8 cellular contexts compared by ENCODE assay signal in genomic region chr22:19448076-19448607, GRCh38. TPM values are rescaled to one million over a fixed set of nuclear protein-coding genes. Genes with fewer than 3 reads are reported as not detected.
A peak's percentile ranks its signal among the peaks of the same experiment; 100 is the strongest.
DNase-seq lines count a peak whose midpoint lies in the region; ATAC-seq and TF ChIP-seq lines count a peak whose summit lies in the region.

No MANE protein-coding gene starts in this region.

- peak; percentile 35 for ATAC-seq in GM21390 (IDR thresholded peaks at IDR 0.05; ENCODE audit: unreplicated experiment)
- ATAC-seq in thoracic aorta (ENCODE audit: insufficient number of reproducible peaks, low FRiP score, low read depth), result no peak
- no peak for ATAC-seq in HG02588 (IDR thresholded peaks at IDR 0.05; ENCODE audit: unreplicated experiment)

- peak overlapping the region; percentile 95 for H3K4me3 ChIP-seq in Jurkat, Clone E6-1 (ENCODE audit: low read length)
- H3K4me3 ChIP-seq in dorsolateral prefrontal cortex, result peak overlapping the region; percentile 63 to 99 (median 93)
- peak overlapping the region; percentile 80 for H3K4me3 ChIP-seq in lower leg skin (ENCODE audit: low read depth, poor library complexity, severe bottlenecking)
- H3K4me3 ChIP-seq in thoracic aorta, result peak overlapping the region; percentile 97

- H3K36me3 ChIP-seq in thoracic aorta, result peaks cover 14% of the 10 kb centered on the region

- no peak for TF ChIP-seq CTCF in dorsolateral prefrontal cortex (IDR thresholded peaks at IDR 0.05 in 54 of 56, conservative IDR thresholded peaks at IDR 0.05 in 2 of 56; ENCODE audit: low read depth in 1 of 56, partially characterized antibody in 56 of 56)
- TF ChIP-seq CTCF in lower leg skin (IDR thresholded peaks at IDR 0.05), result no peak
- TF ChIP-seq CTCF in thoracic aorta (IDR thresholded peaks at IDR 0.05), result no peak

- TF ChIP-seq POLR2A in lower leg skin (IDR thresholded peaks at IDR 0.05), result no peak

- H3K27me3 ChIP-seq in dorsolateral prefrontal cortex (no peaks in the 10 kb centered on the region), thoracic aorta (replicated peaks; ENCODE audit: insufficient read depth) (no peaks in the 10 kb centered on the region)

- DNase-seq in DMS53 treated with DMSO at 0.1 percent for 48 hours (lab: John Stamatoyannopoulos, UW; ENCODE audit: unreplicated experiment) (peak; percentile 26), SK-N-DZ (ENCODE audit: low spot score) (peak; percentile 78), dorsolateral prefrontal cortex (peak in 3 of 10 donors; percentile 33 to 35 (median 35)), lower leg skin (ENCODE audit: low spot score in 2 of 2) (no peak), thoracic aorta (ENCODE audit: low spot score) (no peak)
- DNase-seq in Jurkat, Clone E6-1 (ENCODE audit: low read depth, low spot score), result no peak

- intact Hi-C loops in dorsolateral prefrontal cortex (cut with DNase I), result loop anchor here in 1 of 2 donors (5.0 to 10.0 kb wide), 3 partner anchors 34 to 271 kb away; partner anchors contain the start of gene SLC25A1
- intact Hi-C loops in lower leg skin (cut with DNase I; ENCODE audit: low total_unique reads), result no loop called here

- H3K27ac ChIP-seq in dorsolateral prefrontal cortex (peak overlapping the region in 58 of 59 donors; percentile 9 to 97 (median 87)), thoracic aorta (peak overlapping the region; percentile 86 to 92)

- peaks cover 19 to 27% of the 10 kb centered on the region in 2 donors for H3K4me1 ChIP-seq in thoracic aorta (ENCODE audit: control insufficient read depth in 1 of 2, low read depth in 2 of 2)

- H3K9me3 ChIP-seq in thoracic aorta, result no peaks in the 10 kb centered on the region

- WGBS in lower leg skin, 2 donors, result 10 to 15% methylated on average over 14 of the region's 14 CpGs

RNA-seq across cellular contexts. Expression of gene C22orf39, which starts 0.6 kb away (rescaled TPM):
- polyA plus RNA-seq in Jurkat, Clone E6-1 (2012; ENCODE audit: insufficient read depth, insufficient read length), result 98.1 TPM
- 109 and 110 TPM in 2 replicates for polyA plus RNA-seq in SK-N-DZ (2014; cell fraction: cytosol; rRNA removed)
- 39.8 and 45.5 TPM in 2 replicates for polyA plus RNA-seq in SK-N-DZ (2014; cell fraction: nucleus; rRNA removed)
- total RNA-seq in dorsolateral prefrontal cortex (10 to 100 TPM; 37.4 to 76.4 (median 59.4) TPM), lower leg skin (10 to 100 TPM; 31.0 to 50.4 (median 42.1) TPM), thoracic aorta (10 to 100 TPM; 59.8 to 67.7 TPM)

RNA-seq across cellular contexts. Expression of gene MRPL40, which starts 15.8 kb away (rescaled TPM):
- 78.2 TPM for polyA plus RNA-seq in Jurkat, Clone E6-1 (2012; ENCODE audit: insufficient read depth, insufficient read length)
- 52.4 and 66.8 TPM in 2 replicates for polyA plus RNA-seq in SK-N-DZ (2014; cell fraction: cytosol; rRNA removed)
- polyA plus RNA-seq in SK-N-DZ (2014; cell fraction: nucleus; rRNA removed), result 42.5 and 50.9 TPM in 2 replicates
- total RNA-seq in dorsolateral prefrontal cortex, result 10 to 100 TPM; 13.6 to 32.2 (median 22.6) TPM
- total RNA-seq in lower leg skin, result 10 to 100 TPM; 19.6 to 33.9 (median 23.4) TPM
- total RNA-seq in thoracic aorta, result 10 to 100 TPM in 1 of 2 donors, 1 to 10 TPM in 1; 6.8 to 19.2 TPM

RNA-seq across cellular contexts. Expression of gene HIRA, which starts 16.6 kb away (rescaled TPM):
- 78.7 TPM for polyA plus RNA-seq in Jurkat, Clone E6-1 (2012; ENCODE audit: insufficient read depth, insufficient read length)
- polyA plus RNA-seq in SK-N-DZ (2014; cell fraction: cytosol; rRNA removed), result 37.0 and 42.3 TPM in 2 replicates
- polyA plus RNA-seq in SK-N-DZ (2014; cell fraction: nucleus; rRNA removed), result 21.7 and 29.1 TPM in 2 replicates
- total RNA-seq in dorsolateral prefrontal cortex (10 to 100 TPM; 19.7 to 44.3 (median 31.0) TPM), lower leg skin (10 to 100 TPM; 11.5 to 21.1 (median 18.2) TPM), thoracic aorta (10 to 100 TPM; 23.8 to 25.7 TPM)

RNA-seq across cellular contexts. Expression of gene UFD1, which starts 30.9 kb away (rescaled TPM):
- polyA plus RNA-seq in Jurkat, Clone E6-1 (2012; ENCODE audit: insufficient read depth, insufficient read length), result 130 TPM
- 95.2 and 95.4 TPM in 2 replicates for polyA plus RNA-seq in SK-N-DZ (2014; cell fraction: cytosol; rRNA removed)
- 64.4 and 79.8 TPM in 2 replicates for polyA plus RNA-seq in SK-N-DZ (2014; cell fraction: nucleus; rRNA removed)
- total RNA-seq in dorsolateral prefrontal cortex (10 to 100 TPM; 26.9 to 61.3 (median 37.7) TPM), lower leg skin (10 to 100 TPM; 21.9 to 40.9 (median 34.5) TPM), thoracic aorta (10 to 100 TPM; 32.0 to 32.5 TPM)

RNA-seq across cellular contexts. Expression of gene CDC45, which starts 31.6 kb away (rescaled TPM):
- 151 TPM for polyA plus RNA-seq in Jurkat, Clone E6-1 (2012; ENCODE audit: insufficient read depth, insufficient read length)
- 133 and 141 TPM in 2 replicates for polyA plus RNA-seq in SK-N-DZ (2014; cell fraction: cytosol; rRNA removed)
- polyA plus RNA-seq in SK-N-DZ (2014; cell fraction: nucleus; rRNA removed), result 183 and 247 TPM in 2 replicates
- total RNA-seq in dorsolateral prefrontal cortex (1 to 10 TPM in 17 of 120 experiments, under 1 TPM in 22, not detected in 81; 0.28 to 1.9 (median 0.81) TPM), lower leg skin (1 to 10 TPM in 3 of 4 donors, under 1 TPM in 1; 0.39 to 3.9 (median 2.0) TPM), thoracic aorta (under 1 TPM in 1 of 2 donors, not detected in 1; 0.99 TPM)

Comparison
In these comparisons a context has a peak if more than half of its experiments do, and no peak if none do; other contexts are left out.
1. DNase-seq: peak in DMS53 treated with DMSO at 0.1 percent for 48 hours (single experiment) and SK-N-DZ (single experiment); none in Jurkat, Clone E6-1 (single experiment), lower leg skin (0 of 2) and thoracic aorta (single experiment).
2. Peak in every context shown above with its lines, with median percentiles within 50 percentile points of each other: H3K4me3 ChIP-seq.